1 cellular context compared by ENCODE assay signal in the genomic region with DNA sequence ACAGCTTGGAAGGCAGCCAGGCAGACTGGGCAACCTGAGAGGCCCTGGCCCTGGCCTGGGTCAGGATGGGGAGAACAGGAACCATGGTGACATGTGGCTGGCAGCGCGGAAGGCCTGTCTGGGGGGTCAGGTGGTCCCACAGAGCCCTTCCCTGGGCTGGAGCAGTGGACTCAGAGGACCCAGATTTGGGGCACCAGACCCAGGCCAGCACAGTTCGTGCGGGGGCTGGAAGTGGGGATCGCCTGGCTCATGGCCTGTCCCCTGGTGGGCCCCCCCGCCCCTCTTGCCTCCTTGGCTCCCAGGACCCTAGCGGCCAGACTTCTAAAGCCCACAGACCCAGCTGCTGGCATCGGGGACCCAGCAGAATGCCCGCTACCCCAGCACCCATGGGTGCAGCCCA.
TF ChIP-seq lines count a peak whose summit lies in the region.

No MANE protein-coding gene starts in this region.

TF ChIP-seq in H1, 55 proteins besides CTCF, POLR2A, EP300 and RAD21:
- TF ChIP-seq, protein P1, sequence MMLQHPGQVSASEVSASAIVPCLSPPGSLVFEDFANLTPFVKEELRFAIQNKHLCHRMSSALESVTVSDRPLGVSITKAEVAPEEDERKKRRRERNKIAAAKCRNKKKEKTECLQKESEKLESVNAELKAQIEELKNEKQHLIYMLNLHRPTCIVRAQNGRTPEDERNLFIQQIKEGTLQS (IDR thresholded peaks at IDR 0.05; ENCODE audit: insufficient read depth, low read depth, low read length): no peak
- no peak for TF ChIP-seq KDM4A (IDR thresholded peaks at IDR 0.05; ENCODE audit: low read depth, low read length, severe bottlenecking)
- no peak for TF ChIP-seq GTF2F1 (IDR thresholded peaks at IDR 0.05; ENCODE audit: borderline replicate concordance, low read depth, low read length)
- TF ChIP-seq TAF7 (optimal IDR thresholded peaks at IDR 0.05; ENCODE audit: borderline replicate concordance, low read depth, low read length): no peak
- no peak for TF ChIP-seq RXRA (IDR thresholded peaks at IDR 0.05; ENCODE audit: insufficient read depth, low read depth, low read length)
- TF ChIP-seq NRF1 (IDR thresholded peaks at IDR 0.05; ENCODE audit: low read depth, low read length): no peak
- TF ChIP-seq HDAC2 (IDR thresholded peaks at IDR 0.05; ENCODE audit: borderline replicate concordance in 1 of 2, low read depth in 2 of 2, low read length in 2 of 2): no peak
- no peak for TF ChIP-seq SIRT6 (IDR thresholded peaks at IDR 0.05; ENCODE audit: low read length)
- no peak for TF ChIP-seq SAP30 (IDR thresholded peaks at IDR 0.05; ENCODE audit: insufficient read depth, insufficient replicate concordance, low read length)
- no peak for TF ChIP-seq EZH2 (IDR thresholded peaks at IDR 0.05; ENCODE audit: low read depth, low read length, severe bottlenecking)
- TF ChIP-seq SP1 (IDR thresholded peaks at IDR 0.05; ENCODE audit: low read depth, low read length): no peak
- TF ChIP-seq, protein P2, sequence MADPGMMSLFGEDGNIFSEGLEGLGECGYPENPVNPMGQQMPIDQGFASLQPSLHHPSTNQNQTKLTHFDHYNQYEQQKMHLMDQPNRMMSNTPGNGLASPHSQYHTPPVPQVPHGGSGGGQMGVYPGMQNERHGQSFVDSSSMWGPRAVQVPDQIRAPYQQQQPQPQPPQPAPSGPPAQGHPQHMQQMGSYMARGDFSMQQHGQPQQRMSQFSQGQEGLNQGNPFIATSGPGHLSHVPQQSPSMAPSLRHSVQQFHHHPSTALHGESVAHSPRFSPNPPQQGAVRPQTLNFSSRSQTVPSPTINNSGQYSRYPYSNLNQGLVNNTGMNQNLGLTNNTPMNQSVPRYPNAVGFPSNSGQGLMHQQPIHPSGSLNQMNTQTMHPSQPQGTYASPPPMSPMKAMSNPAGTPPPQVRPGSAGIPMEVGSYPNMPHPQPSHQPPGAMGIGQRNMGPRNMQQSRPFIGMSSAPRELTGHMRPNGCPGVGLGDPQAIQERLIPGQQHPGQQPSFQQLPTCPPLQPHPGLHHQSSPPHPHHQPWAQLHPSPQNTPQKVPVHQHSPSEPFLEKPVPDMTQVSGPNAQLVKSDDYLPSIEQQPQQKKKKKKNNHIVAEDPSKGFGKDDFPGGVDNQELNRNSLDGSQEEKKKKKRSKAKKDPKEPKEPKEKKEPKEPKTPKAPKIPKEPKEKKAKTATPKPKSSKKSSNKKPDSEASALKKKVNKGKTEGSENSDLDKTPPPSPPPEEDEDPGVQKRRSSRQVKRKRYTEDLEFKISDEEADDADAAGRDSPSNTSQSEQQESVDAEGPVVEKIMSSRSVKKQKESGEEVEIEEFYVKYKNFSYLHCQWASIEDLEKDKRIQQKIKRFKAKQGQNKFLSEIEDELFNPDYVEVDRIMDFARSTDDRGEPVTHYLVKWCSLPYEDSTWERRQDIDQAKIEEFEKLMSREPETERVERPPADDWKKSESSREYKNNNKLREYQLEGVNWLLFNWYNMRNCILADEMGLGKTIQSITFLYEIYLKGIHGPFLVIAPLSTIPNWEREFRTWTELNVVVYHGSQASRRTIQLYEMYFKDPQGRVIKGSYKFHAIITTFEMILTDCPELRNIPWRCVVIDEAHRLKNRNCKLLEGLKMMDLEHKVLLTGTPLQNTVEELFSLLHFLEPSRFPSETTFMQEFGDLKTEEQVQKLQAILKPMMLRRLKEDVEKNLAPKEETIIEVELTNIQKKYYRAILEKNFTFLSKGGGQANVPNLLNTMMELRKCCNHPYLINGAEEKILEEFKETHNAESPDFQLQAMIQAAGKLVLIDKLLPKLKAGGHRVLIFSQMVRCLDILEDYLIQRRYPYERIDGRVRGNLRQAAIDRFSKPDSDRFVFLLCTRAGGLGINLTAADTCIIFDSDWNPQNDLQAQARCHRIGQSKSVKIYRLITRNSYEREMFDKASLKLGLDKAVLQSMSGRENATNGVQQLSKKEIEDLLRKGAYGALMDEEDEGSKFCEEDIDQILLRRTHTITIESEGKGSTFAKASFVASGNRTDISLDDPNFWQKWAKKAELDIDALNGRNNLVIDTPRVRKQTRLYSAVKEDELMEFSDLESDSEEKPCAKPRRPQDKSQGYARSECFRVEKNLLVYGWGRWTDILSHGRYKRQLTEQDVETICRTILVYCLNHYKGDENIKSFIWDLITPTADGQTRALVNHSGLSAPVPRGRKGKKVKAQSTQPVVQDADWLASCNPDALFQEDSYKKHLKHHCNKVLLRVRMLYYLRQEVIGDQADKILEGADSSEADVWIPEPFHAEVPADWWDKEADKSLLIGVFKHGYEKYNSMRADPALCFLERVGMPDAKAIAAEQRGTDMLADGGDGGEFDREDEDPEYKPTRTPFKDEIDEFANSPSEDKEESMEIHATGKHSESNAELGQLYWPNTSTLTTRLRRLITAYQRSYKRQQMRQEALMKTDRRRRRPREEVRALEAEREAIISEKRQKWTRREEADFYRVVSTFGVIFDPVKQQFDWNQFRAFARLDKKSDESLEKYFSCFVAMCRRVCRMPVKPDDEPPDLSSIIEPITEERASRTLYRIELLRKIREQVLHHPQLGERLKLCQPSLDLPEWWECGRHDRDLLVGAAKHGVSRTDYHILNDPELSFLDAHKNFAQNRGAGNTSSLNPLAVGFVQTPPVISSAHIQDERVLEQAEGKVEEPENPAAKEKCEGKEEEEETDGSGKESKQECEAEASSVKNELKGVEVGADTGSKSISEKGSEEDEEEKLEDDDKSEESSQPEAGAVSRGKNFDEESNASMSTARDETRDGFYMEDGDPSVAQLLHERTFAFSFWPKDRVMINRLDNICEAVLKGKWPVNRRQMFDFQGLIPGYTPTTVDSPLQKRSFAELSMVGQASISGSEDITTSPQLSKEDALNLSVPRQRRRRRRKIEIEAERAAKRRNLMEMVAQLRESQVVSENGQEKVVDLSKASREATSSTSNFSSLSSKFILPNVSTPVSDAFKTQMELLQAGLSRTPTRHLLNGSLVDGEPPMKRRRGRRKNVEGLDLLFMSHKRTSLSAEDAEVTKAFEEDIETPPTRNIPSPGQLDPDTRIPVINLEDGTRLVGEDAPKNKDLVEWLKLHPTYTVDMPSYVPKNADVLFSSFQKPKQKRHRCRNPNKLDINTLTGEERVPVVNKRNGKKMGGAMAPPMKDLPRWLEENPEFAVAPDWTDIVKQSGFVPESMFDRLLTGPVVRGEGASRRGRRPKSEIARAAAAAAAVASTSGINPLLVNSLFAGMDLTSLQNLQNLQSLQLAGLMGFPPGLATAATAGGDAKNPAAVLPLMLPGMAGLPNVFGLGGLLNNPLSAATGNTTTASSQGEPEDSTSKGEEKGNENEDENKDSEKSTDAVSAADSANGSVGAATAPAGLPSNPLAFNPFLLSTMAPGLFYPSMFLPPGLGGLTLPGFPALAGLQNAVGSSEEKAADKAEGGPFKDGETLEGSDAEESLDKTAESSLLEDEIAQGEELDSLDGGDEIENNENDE (IDR thresholded peaks at IDR 0.05; ENCODE audit: insufficient replicate concordance, low read length): no peak
- TF ChIP-seq RBBP5 (IDR thresholded peaks at IDR 0.05; ENCODE audit: borderline replicate concordance, low read depth, low read length): no peak
- TF ChIP-seq TAF1 (IDR thresholded peaks at IDR 0.05; ENCODE audit: low read depth, low read length): no peak
- TF ChIP-seq SIX5 (IDR thresholded peaks at IDR 0.05; ENCODE audit: low read depth, low read length): no peak
- TF ChIP-seq KDM1A (IDR thresholded peaks at IDR 0.05; ENCODE audit: borderline replicate concordance, low read length): no peak
- TF ChIP-seq HDAC6 (IDR thresholded peaks at IDR 0.05; ENCODE audit: low read depth, low read length): no peak
- TF ChIP-seq E2F6 (IDR thresholded peaks at IDR 0.05): no peak
- no peak for TF ChIP-seq NANOG (IDR thresholded peaks at IDR 0.05; ENCODE audit: insufficient read depth, low read depth, low read length, poor library complexity, severe bottlenecking)
- no peak for TF ChIP-seq SUZ12 (IDR thresholded peaks at IDR 0.05; ENCODE audit: low read length)
